Comparison of ENCODE assay signal across 1 cellular context in the genomic region with DNA sequence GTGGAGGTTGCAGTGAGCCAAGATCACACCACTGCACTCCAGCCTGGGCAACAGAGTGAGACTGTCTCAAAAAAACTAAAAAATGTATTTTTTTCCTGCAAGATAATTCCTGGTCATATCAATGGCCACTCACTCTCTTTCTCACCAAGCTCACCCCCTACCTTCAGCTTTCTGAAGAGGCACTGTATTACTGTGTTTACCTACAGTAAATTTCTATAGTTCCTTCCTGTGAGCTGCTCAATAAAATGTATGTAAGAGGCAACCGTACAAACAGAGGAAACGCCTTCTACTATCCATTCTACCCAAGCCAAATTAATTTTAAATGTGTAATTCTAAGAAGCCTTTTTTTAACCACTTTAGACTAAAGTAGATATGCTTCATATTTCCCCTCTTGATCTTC.
TF ChIP-seq lines count a peak whose summit lies in the region.

No MANE protein-coding gene starts in this region.

TF ChIP-seq in GM23338, 12 proteins besides CTCF, POLR2A, EP300 and RAD21 (continued from another document):
- TF ChIP-seq, protein P1, sequence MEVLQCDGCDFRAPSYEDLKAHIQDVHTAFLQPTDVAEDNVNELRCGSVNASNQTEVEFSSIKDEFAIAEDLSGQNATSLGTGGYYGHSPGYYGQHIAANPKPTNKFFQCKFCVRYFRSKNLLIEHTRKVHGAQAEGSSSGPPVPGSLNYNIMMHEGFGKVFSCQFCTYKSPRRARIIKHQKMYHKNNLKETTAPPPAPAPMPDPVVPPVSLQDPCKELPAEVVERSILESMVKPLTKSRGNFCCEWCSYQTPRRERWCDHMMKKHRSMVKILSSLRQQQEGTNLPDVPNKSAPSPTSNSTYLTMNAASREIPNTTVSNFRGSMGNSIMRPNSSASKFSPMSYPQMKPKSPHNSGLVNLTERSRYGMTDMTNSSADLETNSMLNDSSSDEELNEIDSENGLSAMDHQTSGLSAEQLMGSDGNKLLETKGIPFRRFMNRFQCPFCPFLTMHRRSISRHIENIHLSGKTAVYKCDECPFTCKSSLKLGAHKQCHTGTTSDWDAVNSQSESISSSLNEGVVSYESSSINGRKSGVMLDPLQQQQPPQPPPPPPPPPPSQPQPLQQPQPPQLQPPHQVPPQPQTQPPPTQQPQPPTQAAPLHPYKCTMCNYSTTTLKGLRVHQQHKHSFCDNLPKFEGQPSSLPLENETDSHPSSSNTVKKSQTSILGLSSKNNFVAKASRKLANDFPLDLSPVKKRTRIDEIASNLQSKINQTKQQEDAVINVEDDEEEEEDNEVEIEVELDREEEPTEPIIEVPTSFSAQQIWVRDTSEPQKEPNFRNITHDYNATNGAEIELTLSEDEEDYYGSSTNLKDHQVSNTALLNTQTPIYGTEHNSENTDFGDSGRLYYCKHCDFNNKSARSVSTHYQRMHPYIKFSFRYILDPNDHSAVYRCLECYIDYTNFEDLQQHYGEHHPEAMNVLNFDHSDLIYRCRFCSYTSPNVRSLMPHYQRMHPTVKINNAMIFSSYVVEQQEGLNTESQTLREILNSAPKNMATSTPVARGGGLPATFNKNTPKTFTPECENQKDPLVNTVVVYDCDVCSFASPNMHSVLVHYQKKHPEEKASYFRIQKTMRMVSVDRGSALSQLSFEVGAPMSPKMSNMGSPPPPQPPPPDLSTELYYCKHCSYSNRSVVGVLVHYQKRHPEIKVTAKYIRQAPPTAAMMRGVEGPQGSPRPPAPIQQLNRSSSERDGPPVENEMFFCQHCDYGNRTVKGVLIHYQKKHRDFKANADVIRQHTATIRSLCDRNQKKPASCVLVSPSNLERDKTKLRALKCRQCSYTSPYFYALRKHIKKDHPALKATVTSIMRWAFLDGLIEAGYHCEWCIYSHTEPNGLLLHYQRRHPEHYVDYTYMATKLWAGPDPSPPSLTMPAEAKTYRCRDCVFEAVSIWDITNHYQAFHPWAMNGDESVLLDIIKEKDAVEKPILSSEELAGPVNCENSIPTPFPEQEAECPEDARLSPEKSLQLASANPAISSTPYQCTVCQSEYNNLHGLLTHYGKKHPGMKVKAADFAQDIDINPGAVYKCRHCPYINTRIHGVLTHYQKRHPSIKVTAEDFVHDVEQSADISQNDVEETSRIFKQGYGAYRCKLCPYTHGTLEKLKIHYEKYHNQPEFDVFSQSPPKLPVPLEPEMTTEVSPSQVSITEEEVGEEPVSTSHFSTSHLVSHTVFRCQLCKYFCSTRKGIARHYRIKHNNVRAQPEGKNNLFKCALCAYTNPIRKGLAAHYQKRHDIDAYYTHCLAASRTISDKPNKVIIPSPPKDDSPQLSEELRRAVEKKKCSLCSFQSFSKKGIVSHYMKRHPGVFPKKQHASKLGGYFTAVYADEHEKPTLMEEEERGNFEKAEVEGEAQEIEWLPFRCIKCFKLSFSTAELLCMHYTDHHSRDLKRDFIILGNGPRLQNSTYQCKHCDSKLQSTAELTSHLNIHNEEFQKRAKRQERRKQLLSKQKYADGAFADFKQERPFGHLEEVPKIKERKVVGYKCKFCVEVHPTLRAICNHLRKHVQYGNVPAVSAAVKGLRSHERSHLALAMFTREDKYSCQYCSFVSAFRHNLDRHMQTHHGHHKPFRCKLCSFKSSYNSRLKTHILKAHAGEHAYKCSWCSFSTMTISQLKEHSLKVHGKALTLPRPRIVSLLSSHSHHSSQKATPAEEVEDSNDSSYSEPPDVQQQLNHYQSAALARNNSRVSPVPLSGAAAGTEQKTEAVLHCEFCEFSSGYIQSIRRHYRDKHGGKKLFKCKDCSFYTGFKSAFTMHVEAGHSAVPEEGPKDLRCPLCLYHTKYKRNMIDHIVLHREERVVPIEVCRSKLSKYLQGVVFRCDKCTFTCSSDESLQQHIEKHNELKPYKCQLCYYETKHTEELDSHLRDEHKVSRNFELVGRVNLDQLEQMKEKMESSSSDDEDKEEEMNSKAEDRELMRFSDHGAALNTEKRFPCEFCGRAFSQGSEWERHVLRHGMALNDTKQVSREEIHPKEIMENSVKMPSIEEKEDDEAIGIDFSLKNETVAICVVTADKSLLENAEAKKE (CRISPR knock-in tag; IDR thresholded peaks at IDR 0.05): no peak
- no peak for TF ChIP-seq ZNF331 (CRISPR knock-in tag; IDR thresholded peaks at IDR 0.05; ENCODE audit: low read depth)
